In genomic region chr6:122825180-122825579, GRCh38 we compare ENCODE assay signal across 20 cellular contexts. TPM values are rescaled to one million over a fixed set of nuclear protein-coding genes. Genes with fewer than 3 reads are reported as not detected.
DNase-seq lines count a peak whose midpoint lies in the region; ATAC-seq, FAIRE-seq and TF ChIP-seq lines count a peak whose summit lies in the region.
"Had no signal": no experiment of that assay in that cellular context is flagged by ENCODE, and none has a peak within 500 bp of the region (broad histone marks: within the 10 kb centered on the region; RNA-seq: fewer than 3 reads in every experiment).

No MANE protein-coding gene starts in this region.

- H3K36me3 Mint-ChIP-seq in endodermal cell (ENCODE audit: low read depth), result no peaks in the 10 kb centered on the region

- H3K4me3 Mint-ChIP-seq in endodermal cell, result no peak overlapping the region
- H3K4me3 Mint-ChIP-seq: T-helper 1 cell treated with Interleukin-12 subunit alpha and Interleukin-12 subunit beta and Interleukin-4 antibody, amounts not matched to agents 30 μg/mL and 1 μg/mL, for 36 hours had no signal

- H3K36me3 ChIP-seq in endodermal cell (ENCODE audit: control insufficient read depth, insufficient read depth, low read length), result no peaks in the 10 kb centered on the region
- no peaks in the 10 kb centered on the region for H3K36me3 ChIP-seq in sigmoid colon
- H3K36me3 ChIP-seq in tibial nerve, result no peaks in the 10 kb centered on the region

- TF ChIP-seq CTCF in D721Med (IDR thresholded peaks at IDR 0.05; ENCODE audit: insufficient read depth, missing control alignments), result no peak
- TF ChIP-seq CTCF in endodermal cell (conservative IDR thresholded peaks at IDR 0.05), result no peak
- no peak for TF ChIP-seq CTCF in sigmoid colon (IDR thresholded peaks at IDR 0.05)
- TF ChIP-seq CTCF in tibial nerve (IDR thresholded peaks at IDR 0.05), result no peak

- no peaks in the 10 kb centered on the region for H3K9me3 ChIP-seq in endodermal cell (ENCODE audit: control insufficient read depth, low read length)
- H3K9me3 ChIP-seq in sigmoid colon, result no peaks in the 10 kb centered on the region
- H3K9me3 ChIP-seq in tibial nerve, result no peaks in the 10 kb centered on the region

- no peak overlapping the region for H3K9ac ChIP-seq in endodermal cell (ENCODE audit: extremely low read depth, low read length, poor library complexity, severe bottlenecking)
- H3K9ac ChIP-seq: GM23248 had no signal

- no peaks in the 10 kb centered on the region for H3K4me1 ChIP-seq in endodermal cell (ENCODE audit: control insufficient read depth, insufficient read depth, low read length)
- H3K4me1 ChIP-seq in sigmoid colon, result no peaks in the 10 kb centered on the region
- H3K4me1 ChIP-seq in tibial nerve, result no peaks in the 10 kb centered on the region

- H3K9me3 Mint-ChIP-seq in endodermal cell, result no peaks in the 10 kb centered on the region
- H3K9me3 Mint-ChIP-seq: T-helper 1 cell treated with Interleukin-12 subunit alpha and Interleukin-12 subunit beta and Interleukin-4 antibody, amounts not matched to agents 30 μg/mL and 1 μg/mL, for 36 hours had no signal

- H3K4me3 ChIP-seq in endodermal cell (ENCODE audit: low read length) (no peak overlapping the region), sigmoid colon (no peak overlapping the region), tibial nerve (no peak overlapping the region)
- H3K4me3 ChIP-seq: GM23248 had no signal

- H3K27me3 Mint-ChIP-seq in endodermal cell (ENCODE audit: insufficient read depth), result no peaks in the 10 kb centered on the region

- intact Hi-C loops in sigmoid colon (cut with DNase I), result no loop called here

- H3K27ac ChIP-seq in endodermal cell (ENCODE audit: low read depth, low read length), result peak overlapping the region; percentile 71
- no peak overlapping the region for H3K27ac ChIP-seq in sigmoid colon
- H3K27ac ChIP-seq in tibial nerve, result no peak overlapping the region
- H3K27ac ChIP-seq: GM23248 had no signal

- no peak for ATAC-seq in SK-N-SH treated with all-trans-retinoic acid at 6 μM for 48 hours

- peak; percentile 98 for FAIRE-seq in D721Med (lab: Jason Lieb, UNC)
- FAIRE-seq: GM12891, GM18507 had no signal

- DNase-seq in D721Med (ENCODE audit: insufficient read length, low spot score), result no peak
- DNase-seq in NCI-H146 (lab: John Stamatoyannopoulos, UW), result peak; percentile 58
- DNase-seq in NCI-H82 (lab: John Stamatoyannopoulos, UW), result peak; percentile 83
- no peak for DNase-seq in endodermal cell
- DNase-seq in mesenteric fat pad (ENCODE audit: low spot score), result no peak
- no peak for DNase-seq in sigmoid colon
- DNase-seq in tibial nerve (ENCODE audit: low spot score in 2 of 2), result no peak
- DNase-seq: C1 segment of cervical spinal cord, DMS 273 treated with DMSO at 0.1 percent for 48 hours, GF-D8, GM23248, MM.1S, NCI-H1105, NCI-H1930, SHP77 had no signal

- TF ChIP-seq POLR2A in sigmoid colon (IDR thresholded peaks at IDR 0.05) (no peak), tibial nerve (IDR thresholded peaks at IDR 0.05) (no peak)

- TF ChIP-seq EP300 in sigmoid colon (IDR thresholded peaks at IDR 0.05), result no peak
- no peak for TF ChIP-seq EP300 in tibial nerve (IDR thresholded peaks at IDR 0.05)

- whole genome bisulfite sequencing in endodermal cell (ENCODE audit: insufficient coverage in 1 of 2, insufficient read length in 1 of 2), 2 experiments, result 78 to 88% methylated on average over 4 to 5 of the region's 5 CpGs
- WGBS in sigmoid colon, 2 donors, result 64 to 81% methylated on average over 5 of the region's 5 CpGs
- 62 to 69% methylated on average over 5 of the region's 5 CpGs for WGBS in tibial nerve, 2 donors

- H3K4me1 Mint-ChIP-seq in endodermal cell, result peaks cover 3% of the 10 kb centered on the region

- H3K27ac Mint-ChIP-seq in endodermal cell, result no peak overlapping the region
- H3K27ac Mint-ChIP-seq: T-helper 1 cell treated with Interleukin-12 subunit alpha and Interleukin-12 subunit beta and Interleukin-4 antibody, amounts not matched to agents 30 μg/mL and 1 μg/mL, for 36 hours had no signal

- H3K27me3 ChIP-seq in endodermal cell (ENCODE audit: control insufficient read depth, insufficient read depth, low read length, poor library complexity, severe bottlenecking), result no peaks in the 10 kb centered on the region
- no peaks in the 10 kb centered on the region for H3K27me3 ChIP-seq in sigmoid colon
- H3K27me3 ChIP-seq in tibial nerve, result no peaks in the 10 kb centered on the region

TF ChIP-seq in SK-N-SH treated with all-trans-retinoic acid at 6 μM for 48 hours, 23 proteins besides CTCF, POLR2A, EP300 and RAD21:
- TF ChIP-seq CREB5 (CRISPR knock-in tag; IDR thresholded peaks at IDR 0.05; ENCODE audit: low read depth), result no peak
- no peak for TF ChIP-seq BACH2 (CRISPR knock-in tag; IDR thresholded peaks at IDR 0.05; ENCODE audit: borderline replicate concordance)
- no peak for TF ChIP-seq PPARA (CRISPR knock-in tag; IDR thresholded peaks at IDR 0.05; ENCODE audit: borderline replicate concordance)
- no peak for TF ChIP-seq ESRRG (CRISPR knock-in tag; IDR thresholded peaks at IDR 0.05)
- TF ChIP-seq TSHZ2 (CRISPR knock-in tag; IDR thresholded peaks at IDR 0.05), result no peak
- TF ChIP-seq TCF4 (CRISPR knock-in tag; IDR thresholded peaks at IDR 0.05; ENCODE audit: borderline replicate concordance), result no peak
- no peak for TF ChIP-seq ZFP30 (CRISPR knock-in tag; IDR thresholded peaks at IDR 0.05)
- TF ChIP-seq TOX (CRISPR knock-in tag; IDR thresholded peaks at IDR 0.05; ENCODE audit: borderline replicate concordance), result no peak
- no peak for TF ChIP-seq GLIS3 (CRISPR knock-in tag; IDR thresholded peaks at IDR 0.05)
TF ChIP-seq in SK-N-SH treated with all-trans-retinoic acid at 6 μM for 48 hours: peak in this region for 0.

RNA-seq across cellular contexts. Expression of gene SMPDL3A, which starts 36.1 kb away (rescaled TPM):
- total RNA-seq in endodermal cell (1 to 10 TPM; 2.8 to 3.2 TPM), mesenteric fat pad (7.4 TPM), sigmoid colon (10 to 100 TPM in 2 of 4 donors, 1 to 10 TPM in 2; 6.4 to 11.9 (median 10.1) TPM), tibial nerve (10 to 100 TPM in 2 of 4 donors, 1 to 10 TPM in 2; 8.6 to 14.0 (median 10.5) TPM)
- 6.4 TPM for polyA plus RNA-seq in endodermal cell (2013, experiment 1 of 2)
- polyA plus RNA-seq in endodermal cell (2013, experiment 2 of 2), result 4.7 TPM
- 10 to 100 TPM; 36.1 to 91.3 (median 76.9) TPM for polyA plus RNA-seq in sigmoid colon

RNA-seq across cellular contexts. Expression of gene FABP7, which starts 45.7 kb away (rescaled TPM):
- total RNA-seq in endodermal cell (1 to 10 TPM; 2.7 to 3.4 TPM), mesenteric fat pad (not detected), sigmoid colon (not detected), tibial nerve (not detected)
- polyA plus RNA-seq in endodermal cell (2013, experiment 1 of 2), result 61.4 TPM
- polyA plus RNA-seq in endodermal cell (2013, experiment 2 of 2), result 55.5 TPM
- polyA plus RNA-seq in sigmoid colon, result not detected
- total RNA-seq: GM23248, HT-29 had no signal
- polyA plus RNA-seq: GM23248 had no signal

Comparison
In these comparisons a context has a peak if more than half of its experiments do, and no peak if none do; other contexts are left out.
1. DNase-seq: peak in NCI-H146 (single experiment) and NCI-H82 (single experiment); none in D721Med (single experiment), endodermal cell (single experiment), mesenteric fat pad (single experiment), sigmoid colon (single experiment) and tibial nerve (0 of 2).